Comparison of ENCODE assay signal across 29 cellular contexts in the genomic region with DNA sequence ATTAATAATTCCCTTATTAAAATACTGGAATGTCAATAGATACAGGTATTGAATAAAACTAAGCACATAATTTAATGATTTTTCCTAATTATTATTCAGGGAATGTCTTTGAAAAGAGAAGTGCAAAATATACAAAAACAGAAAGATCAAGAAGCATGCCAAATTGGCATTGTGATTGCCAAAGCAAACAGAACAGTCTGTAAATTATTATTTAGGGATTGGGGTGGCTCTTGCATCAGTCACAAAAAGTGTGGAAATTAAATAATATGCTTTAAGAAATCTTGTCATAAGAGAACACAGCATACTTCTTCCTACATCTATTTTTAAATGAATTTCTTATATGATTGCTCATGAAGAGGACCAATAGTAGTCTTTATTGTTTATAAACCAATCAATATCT.
"Had no signal": no experiment of that assay in that cellular context is flagged by ENCODE, and none has a peak within 500 bp of the region (broad histone marks: within the 10 kb centered on the region; RNA-seq: fewer than 3 reads in every experiment).

No MANE protein-coding gene starts in this region.

- H3K36me3 ChIP-seq: SJCRH30 had no signal

- H3K4me1 ChIP-seq: SJCRH30 had no signal

- H3K27me3 ChIP-seq: SJCRH30 had no signal

- H3K4me3 ChIP-seq: PC-9, SJCRH30, SK-N-MC had no signal

- H3K27ac ChIP-seq: KMS-11, PC-9, RWPE1, SJCRH30, SK-N-MC had no signal

- H3K9me3 ChIP-seq: SJCRH30 had no signal

- FAIRE-seq: RCC 7860 had no signal

- DNase-seq: Karpas-422, MM.1S, MV-4-11, NCI-H1092, NCI-H1417 treated with DMSO at 0.1 percent for 48 hours, NCI-H1436 treated with DMSO at 0.1 percent for 48 hours, NCI-H187 treated with DMSO at 0.1 percent for 48 hours, NCI-H2029, NCI-H2081, NCI-H2171 treated with DMSO at 0.1 percent for 48 hours, NCI-H2227 treated with DMSO at 0.1 percent for 48 hours, NCI-H345, NCI-H446, NCI-H510A treated with DMSO at 0.1 percent for 48 hours, NCI-H524 treated with DMSO at 0.1 percent for 48 hours, NCI-H526 treated with DMSO at 0.1 percent for 48 hours, NCI-H774, PC-9, SHP77, SIG-M5, SJCRH30, T-cell had no signal

- ATAC-seq: Panc1, Right ventricle myocardium inferior, SK-N-SH treated with all-trans-retinoic acid at 6 μM for 48 hours, T-cell had no signal
